ENCODE assay signal across 23 cellular contexts in genomic region chr3:143045639-143046038, GRCh38.
"Had no signal": no experiment of that assay in that cellular context is flagged by ENCODE, and none has a peak within 500 bp of the region (broad histone marks: within the 10 kb centered on the region; RNA-seq: fewer than 3 reads in every experiment).

No MANE protein-coding gene starts in this region.

- H3K27ac ChIP-seq: brain microvascular endothelial cell, cardiac muscle cell, KMS-11, Peyer's patch had no signal

- ATAC-seq: activated CD8-positive, alpha-beta T cell treated with anti-CD3 and anti-CD28 coated beads, Interleukin-2, amount 10 ng/mL, durations not matched to agents 7 days and 5 days; activated T-helper 17 cell treated with anti-CD3 and anti-CD28 coated beads, Interleukin-2, amount 50 U/mL, for 72 hours; T-helper 17 cell; WTC11 had no signal

- H3K27me3 Mint-ChIP-seq: activated naive CD4-positive, alpha-beta T cell treated with anti-CD3 and anti-CD28 coated beads, Interleukin-2, amount 10 ng/mL, durations not matched to agents 7 days and 5 days; activated naive CD8-positive, alpha-beta T cell treated with anti-CD3 and anti-CD28 coated beads for 36 hours; activated T-helper 17 cell treated with anti-CD3 and anti-CD28 coated beads, Interleukin-2, amount 50 U/mL, for 72 hours; T-helper 17 cell had no signal

- H3K9me3 ChIP-seq: Peyer's patch had no signal

- H3K9me3 Mint-ChIP-seq: activated naive CD4-positive, alpha-beta T cell treated with anti-CD3 and anti-CD28 coated beads, Interleukin-2, amount 10 ng/mL, durations not matched to agents 7 days and 5 days; activated naive CD8-positive, alpha-beta T cell treated with anti-CD3 and anti-CD28 coated beads for 36 hours; activated T-helper 17 cell treated with anti-CD3 and anti-CD28 coated beads, Interleukin-2, amount 50 U/mL, for 72 hours had no signal

- H3K4me1 ChIP-seq: Peyer's patch had no signal

- H3K4me2 ChIP-seq: KMS-11 had no signal

- DNase-seq: activated CD4-positive, alpha-beta T cell treated with anti-CD3 and anti-CD28 coated beads for 48 hours; activated CD4-positive, alpha-beta T cell treated with anti-CD3 and anti-CD28 coated beads, Interleukin-2, amount 50 U/mL, for 4 hours; activated CD4-positive, CD25-positive, alpha-beta regulatory T cell treated with anti-CD3 and anti-CD28 coated beads, Interleukin-2, amount 50 U/mL, for 72 hours; activated CD8-positive, alpha-beta memory T cell treated with anti-CD3 and anti-CD28 coated beads, Interleukin-2, amount 50 U/mL, for 48 hours; activated CD8-positive, alpha-beta T cell treated with anti-CD3 and anti-CD28 coated beads, Interleukin-2, amount 10 ng/mL, durations not matched to agents 7 days and 5 days; activated gamma-delta T cell; activated naive CD4-positive, alpha-beta T cell treated with anti-CD3 and anti-CD28 coated beads, Interleukin-2, amount 10 ng/mL, durations not matched to agents 7 days and 5 days; activated naive CD8-positive, alpha-beta T cell treated with anti-CD3 and anti-CD28 coated beads for 36 hours; activated T-cell treated with anti-CD3 and anti-CD28 coated beads, Interleukin-2, amount 50 U/mL, for 1 hour; brain microvascular endothelial cell; NCI-H1105 treated with DMSO at 0.1 percent for 48 hours; NCI-H1436 treated with DMSO at 0.1 percent for 48 hours; NCI-H187; NCI-H2081; NCI-H510A treated with DMSO at 0.1 percent for 48 hours; Peyer's patch; SHP77; T-helper 17 cell; T-helper 9 cell had no signal

- H3K27me3 ChIP-seq: brain microvascular endothelial cell, cardiac muscle cell, Peyer's patch had no signal

- H3K27ac Mint-ChIP-seq: activated CD8-positive, alpha-beta T cell treated with anti-CD3 and anti-CD28 coated beads, Interleukin-2, amount 10 ng/mL, durations not matched to agents 7 days and 5 days; activated naive CD4-positive, alpha-beta T cell treated with anti-CD3 and anti-CD28 coated beads, Interleukin-2, amount 10 ng/mL, durations not matched to agents 7 days and 5 days; activated naive CD8-positive, alpha-beta T cell treated with anti-CD3 and anti-CD28 coated beads for 36 hours; activated T-helper 17 cell treated with anti-CD3 and anti-CD28 coated beads, Interleukin-2, amount 50 U/mL, for 72 hours; T-helper 17 cell; WTC11 had no signal

- H3K9ac ChIP-seq: KMS-11 had no signal

- H3K4me1 Mint-ChIP-seq: activated naive CD4-positive, alpha-beta T cell treated with anti-CD3 and anti-CD28 coated beads, Interleukin-2, amount 10 ng/mL, durations not matched to agents 7 days and 5 days; activated T-helper 17 cell treated with anti-CD3 and anti-CD28 coated beads, Interleukin-2, amount 50 U/mL, for 72 hours; T-helper 17 cell; WTC11 had no signal

- H3K4me3 ChIP-seq: cardiac muscle cell, Peyer's patch had no signal

- H3K4me3 Mint-ChIP-seq: activated CD8-positive, alpha-beta T cell treated with anti-CD3 and anti-CD28 coated beads, Interleukin-2, amount 10 ng/mL, durations not matched to agents 7 days and 5 days; activated naive CD4-positive, alpha-beta T cell treated with anti-CD3 and anti-CD28 coated beads, Interleukin-2, amount 10 ng/mL, durations not matched to agents 7 days and 5 days; activated naive CD8-positive, alpha-beta T cell treated with anti-CD3 and anti-CD28 coated beads for 36 hours; activated T-helper 17 cell treated with anti-CD3 and anti-CD28 coated beads, Interleukin-2, amount 50 U/mL, for 72 hours; T-helper 17 cell; WTC11 had no signal
